Comparison of ENCODE assay signal across 8 cellular contexts in the genomic region with DNA sequence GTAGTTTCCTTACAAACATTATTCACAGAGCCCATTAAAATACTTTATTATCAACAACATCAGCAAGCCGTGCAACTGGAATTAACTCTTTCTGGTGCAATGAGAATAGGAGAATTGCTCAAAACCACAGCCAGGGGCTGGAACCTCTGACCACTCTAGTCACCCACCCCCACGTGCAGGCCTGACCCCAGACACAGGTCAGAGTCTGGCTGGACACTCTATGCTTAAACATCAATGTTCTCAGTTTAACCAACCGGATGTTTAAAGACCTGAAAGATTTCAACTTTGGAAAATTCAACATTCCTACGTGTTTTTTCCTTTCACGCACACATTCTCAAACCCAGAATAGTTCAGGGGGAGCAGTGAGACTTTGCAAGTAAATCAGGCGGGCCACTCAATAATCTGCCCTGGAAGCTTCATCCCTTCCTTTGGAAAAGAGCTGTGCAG.
DNase-seq lines count a peak whose midpoint lies in the region; ATAC-seq and TF ChIP-seq lines count a peak whose summit lies in the region.

No MANE protein-coding gene starts in this region.

- TF ChIP-seq CTCF in endothelial cell (IDR thresholded peaks at IDR 0.05; ENCODE audit: unreplicated experiment) (no peak), prostate gland (IDR thresholded peaks at IDR 0.05) (no peak), BE2C (IDR thresholded peaks at IDR 0.05; ENCODE audit: low read depth, low read length) (no peak)

- H3K27me3 ChIP-seq in prostate gland (replicated peaks; ENCODE audit: insufficient read depth) = no peaks in the 10 kb centered on the region
- H3K27me3 ChIP-seq in BE2C = no peaks in the 10 kb centered on the region

- DNase-seq in GM03348 (ENCODE audit: low spot score) (peak; percentile 49), NCI-H69 (lab: John Stamatoyannopoulos, UW) (peak; percentile 39), endothelial cell (ENCODE audit: low spot score) (no peak), prostate gland (ENCODE audit: low spot score) (no peak), BE2C (no peak)
- no peak for DNase-seq in central memory CD4-positive, alpha-beta T cell
- DNase-seq in stimulated activated CD4-positive, alpha-beta T cell treated with anti-CD3 and anti-CD28 coated beads, Interleukin-4, amount 100 ng/mL, for 1 hour = no peak

- H3K36me3 ChIP-seq in prostate gland (peaks cover 0 to 4% of the 10 kb centered on the region in 2 donors), BE2C (peaks cover 4% of the 10 kb centered on the region; the same call in 1 of the 2 replicates)

- H3K9me3 ChIP-seq in prostate gland (no peaks in the 10 kb centered on the region), BE2C (no peaks in the 10 kb centered on the region)

- peaks cover 47% of the 10 kb centered on the region for H3K4me1 Mint-ChIP-seq in endothelial cell (ENCODE audit: unreplicated experiment)

- WGBS in prostate gland = 38% methylated on average over 6 of the region's 6 CpGs

- no peaks in the 10 kb centered on the region for H3K9me3 Mint-ChIP-seq in endothelial cell (ENCODE audit: unreplicated experiment)

- H3K4me1 ChIP-seq in prostate gland (replicated peaks) (no peaks in the 10 kb centered on the region), BE2C (peaks cover 21% of the 10 kb centered on the region)

- no peaks in the 10 kb centered on the region for H3K27me3 Mint-ChIP-seq in endothelial cell (ENCODE audit: unreplicated experiment)

- ATAC-seq in GM18505 (IDR thresholded peaks at IDR 0.05; ENCODE audit: unreplicated experiment) = no peak

- peak overlapping the region; percentile 43 to 58 for H3K27ac ChIP-seq in prostate gland

- peaks cover 27% of the 10 kb centered on the region for H3K36me3 Mint-ChIP-seq in endothelial cell (ENCODE audit: low read depth, unreplicated experiment)

- no peak overlapping the region for H3K4me3 ChIP-seq in prostate gland
- H3K4me3 ChIP-seq in BE2C (ENCODE audit: low read depth, low read length) = no peak overlapping the region

- TF ChIP-seq POLR2A in prostate gland (IDR thresholded peaks at IDR 0.05) (no peak), GM18505 (IDR thresholded peaks at IDR 0.05; ENCODE audit: borderline replicate concordance, extremely low read depth, insufficient read depth, insufficient read length) (no peak)

- H3K4me3 Mint-ChIP-seq in endothelial cell (ENCODE audit: unreplicated experiment) = peak overlapping the region; percentile 50

- intact Hi-C loops in prostate gland (cut with DNase I) = no loop called here

- peak overlapping the region; percentile 91 for H3K27ac Mint-ChIP-seq in endothelial cell (ENCODE audit: unreplicated experiment)

Comparison
In these comparisons a context has a peak if more than half of its experiments do, and no peak if none do; other contexts are left out.
1. DNase-seq: peak in GM03348 (single experiment) and NCI-H69 (single experiment); none in endothelial cell (single experiment), prostate gland (single experiment), central memory CD4-positive, alpha-beta T cell (single experiment), BE2C (single experiment) and stimulated activated CD4-positive, alpha-beta T cell treated with anti-CD3 and anti-CD28 coated beads, Interleukin-4, amount 100 ng/mL, for 1 hour (single experiment).